28 cellular contexts compared by ENCODE assay signal in genomic region chr5:159782995-159783300, GRCh38.
"Had no signal": no experiment of that assay in that cellular context is flagged by ENCODE, and none has a peak within 500 bp of the region (broad histone marks: within the 10 kb centered on the region; RNA-seq: fewer than 3 reads in every experiment).

No MANE protein-coding gene starts in this region.

- H3K36me3 ChIP-seq: brain microvascular endothelial cell, breast epithelium, WERI-Rb-1 had no signal

- DNase-seq: activated CD4-positive, alpha-beta memory T cell treated with anti-CD3 and anti-CD28 coated beads, Interleukin-2, amount 10 ng/mL, durations not matched to agents 7 days and 5 days; activated CD4-positive, alpha-beta T cell treated with anti-CD3 and anti-CD28 coated beads for 1 hour; activated CD4-positive, alpha-beta T cell treated with anti-CD3 and anti-CD28 coated beads for 36 hours; activated CD4-positive, alpha-beta T cell treated with anti-CD3 and anti-CD28 coated beads, Interleukin-2, amount 10 ng/mL, durations not matched to agents 7 days and 5 days; activated CD4-positive, CD25-positive, alpha-beta regulatory T cell; activated CD8-positive, alpha-beta memory T cell treated with anti-CD3 and anti-CD28 coated beads for 24 hours; activated CD8-positive, alpha-beta memory T cell treated with anti-CD3 and anti-CD28 coated beads, Interleukin-2, amount 10 ng/mL, durations not matched to agents 7 days and 5 days; activated CD8-positive, alpha-beta memory T cell treated with anti-CD3 and anti-CD28 coated beads, Interleukin-2, amount 50 U/mL, for 48 hours; activated CD8-positive, alpha-beta T cell treated with anti-CD3 and anti-CD28 coated beads, Interleukin-2, amount 10 ng/mL, durations not matched to agents 7 days and 5 days; activated effector memory CD4-positive, alpha-beta T cell treated with anti-CD3 and anti-CD28 coated beads, Interleukin-2, amount 50 U/mL, for 16 hours; activated gamma-delta T cell treated with Interleukin-2 at 50 U/mL for 16 hours; activated naive CD4-positive, alpha-beta T cell treated with anti-CD3 and anti-CD28 coated beads, Interleukin-2, amount 10 ng/mL, durations not matched to agents 7 days and 5 days; activated naive CD4-positive, alpha-beta T cell treated with Interleukin-2 at 50 U/mL for 16 hours; activated naive CD8-positive, alpha-beta T cell treated with anti-CD3 and anti-CD28 coated beads, Interleukin-2, amount 10 ng/mL, durations not matched to agents 7 days and 5 days; activated T-cell treated with anti-CD3 and anti-CD28 coated beads, Interleukin-2, amount 50 U/mL, for 24 hours; activated T-cell treated with anti-CD3 and anti-CD28 coated beads, Interleukin-2, amount 50 U/mL, for 72 hours; amygdala; anterior cingulate cortex; body of pancreas; brain microvascular endothelial cell; central memory CD4-positive, alpha-beta T cell; SW 1271; T-helper 1 cell; T-helper 2 cell; T-helper 9 cell; WERI-Rb-1 had no signal

- H3K4me3 ChIP-seq: body of pancreas, breast epithelium had no signal

- FAIRE-seq: astrocyte had no signal

- H3K9me3 ChIP-seq: body of pancreas, breast epithelium had no signal

- H3K4me1 ChIP-seq: body of pancreas, breast epithelium had no signal

- H3K27me3 ChIP-seq: body of pancreas, brain microvascular endothelial cell, breast epithelium had no signal

- H3K27ac ChIP-seq: body of pancreas, brain microvascular endothelial cell, breast epithelium, WERI-Rb-1 had no signal
